In the genomic region with DNA sequence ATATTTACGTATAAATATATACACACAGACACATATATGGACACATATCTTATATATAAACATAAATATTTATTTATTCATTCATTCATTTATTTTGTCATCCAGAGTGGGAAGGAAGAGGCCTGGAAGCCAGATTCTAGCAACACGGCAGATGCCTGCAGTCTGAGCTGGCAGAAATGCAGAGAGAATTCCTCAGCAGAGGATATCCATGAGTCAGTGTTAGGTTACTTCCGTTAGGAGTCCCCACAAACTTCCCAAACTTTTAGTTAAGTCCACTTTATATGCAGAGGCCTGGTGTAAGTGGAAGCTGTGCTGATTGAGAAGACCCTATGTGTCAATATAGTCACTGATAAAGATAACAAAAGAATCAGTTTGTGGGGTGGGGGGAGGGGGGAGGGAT, we compare ENCODE assay signal across 18 cellular contexts.
DNase-seq lines count a peak whose midpoint lies in the region; ATAC-seq lines count a peak whose summit lies in the region.
"Had no signal": no experiment of that assay in that cellular context is flagged by ENCODE, and none has a peak within 500 bp of the region (broad histone marks: within the 10 kb centered on the region; RNA-seq: fewer than 3 reads in every experiment).

No MANE protein-coding gene starts in this region.

- ATAC-seq in HG03520 (IDR thresholded peaks at IDR 0.05; ENCODE audit: unreplicated experiment), result no peak
- ATAC-seq: activated T-cell treated with anti-CD3 and anti-CD28 coated beads, Interleukin-2, amount 50 U/mL, for 4 hours had no signal

- no peak overlapping the region for H3K4me3 ChIP-seq in mesodermal cell (ENCODE audit: extremely low read depth, insufficient read depth, low read length, poor library complexity, severe bottlenecking)
- H3K4me3 ChIP-seq: right atrium auricular region, SJCRH30, stomach had no signal

- DNase-seq in EH (ENCODE audit: low read depth), result peak; percentile 91
- peak; percentile 71 for DNase-seq in RKO (ENCODE audit: low spot score)
- DNase-seq in epidermal melanocyte (ENCODE audit: insufficient read length, low spot score), result peak; percentile 36
- no peak for DNase-seq in activated effector memory CD4-positive, alpha-beta T cell treated with Interleukin-2 at 50 U/mL for 16 hours
- no peak for DNase-seq in effector CD8-positive, alpha-beta T cell (lab: John Stamatoyannopoulos, UW)
- DNase-seq in cortex of kidney (lab: John Stamatoyannopoulos, UW), result no peak
- DNase-seq: activated CD4-positive, CD25-positive, alpha-beta regulatory T cell; activated T-cell treated with anti-CD3 and anti-CD28 coated beads, Interleukin-2, amount 50 U/mL, for 4 hours; CD4-positive, alpha-beta T cell; NCI-H1930; NCI-H774; SJCRH30; stimulated activated CD4-positive, alpha-beta T cell treated with anti-CD3 and anti-CD28 coated beads, Interleukin-4, amount 100 ng/mL, for 1 hour; stomach had no signal

- H3K27ac ChIP-seq in mesodermal cell (ENCODE audit: low read depth, low read length, severe bottlenecking), result peak overlapping the region; percentile 75
- H3K27ac ChIP-seq: KMS-11, right atrium auricular region, SJCRH30, stomach had no signal

- H3K36me3 ChIP-seq in mesodermal cell (ENCODE audit: control insufficient read depth, insufficient read depth, low read length), result no peaks in the 10 kb centered on the region
- H3K36me3 ChIP-seq: right atrium auricular region, SJCRH30, stomach had no signal

- 25% methylated on average over 1 of the region's 3 CpGs; no CpG with 5 or more reads in 1 of the 2 experiments for WGBS in mesodermal cell (ENCODE audit: insufficient coverage in 2 of 2), 2 experiments

- peaks cover 24% of the 10 kb centered on the region for H3K4me1 ChIP-seq in mesodermal cell (ENCODE audit: control insufficient read depth, insufficient read depth, low read length, poor library complexity, severe bottlenecking)
- H3K4me1 ChIP-seq: right atrium auricular region, SJCRH30 had no signal

- H3K9me3 ChIP-seq in mesodermal cell (ENCODE audit: control insufficient read depth, low read length), result no peaks in the 10 kb centered on the region
- H3K9me3 ChIP-seq: right atrium auricular region, SJCRH30, stomach had no signal

Comparison
In these comparisons a context has a peak if more than half of its experiments do, and no peak if none do; other contexts are left out.
1. DNase-seq: peak in EH (single experiment), RKO (single experiment) and epidermal melanocyte (single experiment); none in activated effector memory CD4-positive, alpha-beta T cell treated with Interleukin-2 at 50 U/mL for 16 hours (single experiment), effector CD8-positive, alpha-beta T cell (single experiment) and cortex of kidney (single experiment).